15 cellular contexts compared by ENCODE assay signal in genomic region chr3:53747559-53747958, GRCh38.
A peak's percentile ranks its signal among the peaks of the same experiment; 100 is the strongest.
DNase-seq lines count a peak whose midpoint lies in the region; ATAC-seq, FAIRE-seq and TF ChIP-seq lines count a peak whose summit lies in the region.
"Had no signal": no experiment of that assay in that cellular context is flagged by ENCODE, and none has a peak within 500 bp of the region (broad histone marks: within the 10 kb centered on the region; RNA-seq: fewer than 3 reads in every experiment).

No MANE protein-coding gene starts in this region.

- intact Hi-C loops in Right ventricle myocardium inferior (cut with DNase I) (no loop called here), gastrocnemius medialis (cut with DNase I; ENCODE audit: low total_unique reads) (no loop called here)

- no peaks in the 10 kb centered on the region for H3K36me3 Mint-ChIP-seq in neural crest cell (ENCODE audit: low read depth)

- H4K91ac ChIP-seq in H1 (replicated peaks; ENCODE audit: insufficient read length, low read length): peak overlapping the region; percentile 45

- H3K14ac ChIP-seq in H1 (ENCODE audit: insufficient read length): peak overlapping the region; percentile 83

- H3K9me3 Mint-ChIP-seq in neural crest cell: no peaks in the 10 kb centered on the region
- H3K9me3 Mint-ChIP-seq: CD4-positive, alpha-beta T cell had no signal

- CTCF ChIA-PET in H1 (lab: Charles Lee; ENCODE audit: partially characterized antibody): interaction anchor here (1.2 kb wide), 1 partner anchor 19 kb away, joined by 3 read pairs; no protein-coding TSS in a partner anchor

- no peak for TF ChIP-seq EP300 in H1 (IDR thresholded peaks at IDR 0.05; ENCODE audit: borderline replicate concordance in 1 of 2, low read depth in 2 of 2, low read length in 2 of 2)

- FAIRE-seq in H1 (lab: Jason Lieb, UNC): no peak

- no peak for TF ChIP-seq RAD21 in H1 (IDR thresholded peaks at IDR 0.05 in 1 of 2, conservative IDR thresholded peaks at IDR 0.05 in 1 of 2; ENCODE audit: low read depth in 2 of 2, low read length in 2 of 2)

- peak overlapping the region; percentile 41; the same call in 1 of the 2 replicates for H2BK12ac ChIP-seq in H1 (ENCODE audit: low read depth, low read length)

- no peak overlapping the region; the same call in 1 of the 2 replicates for H2AK5ac ChIP-seq in H1 (ENCODE audit: low read depth, low read length)

- no peak overlapping the region for H2AFZ ChIP-seq in H1 (ENCODE audit: low read length)

- H3K4me3 Mint-ChIP-seq in neural crest cell: no peak overlapping the region
- H3K4me3 Mint-ChIP-seq: CD4-positive, alpha-beta T cell had no signal

- no peak overlapping the region for H3K56ac ChIP-seq in H1 (replicated peaks; ENCODE audit: insufficient read length, low read depth, low read length)

- TF ChIP-seq CTCF in right atrium auricular region (IDR thresholded peaks at IDR 0.05): no peak
- TF ChIP-seq CTCF in H1 (IDR thresholded peaks at IDR 0.05; ENCODE audit: control extremely low read depth in 1 of 3, insufficient read depth in 1 of 3, low read depth in 1 of 3, low read length in 3 of 3): no peak
- no peak for TF ChIP-seq CTCF in neural crest cell (conservative IDR thresholded peaks at IDR 0.05)
- no peak for TF ChIP-seq CTCF in BE2C (IDR thresholded peaks at IDR 0.05; ENCODE audit: low read depth, low read length)
- no peak for TF ChIP-seq CTCF in gastrocnemius medialis (IDR thresholded peaks at IDR 0.05 in 4 of 5, conservative IDR thresholded peaks at IDR 0.05 in 1 of 5)

- no peak for ATAC-seq in Right ventricle myocardium inferior
- ATAC-seq in gastrocnemius medialis: no peak
- ATAC-seq: HCT116 had no signal

- H3K9me3 ChIP-seq in right atrium auricular region (no peaks in the 10 kb centered on the region), H1 (ENCODE audit: insufficient read depth in 2 of 2, low read depth in 1 of 2, low read length in 1 of 2) (no peaks in the 10 kb centered on the region), BE2C (no peaks in the 10 kb centered on the region), gastrocnemius medialis (no peaks in the 10 kb centered on the region)

- H3K36me3 ChIP-seq in right atrium auricular region: no peaks in the 10 kb centered on the region
- no peaks in the 10 kb centered on the region for H3K36me3 ChIP-seq in H1 (ENCODE audit: control insufficient read depth in 2 of 4, insufficient read depth in 4 of 4, low read length in 3 of 4)
- no peaks in the 10 kb centered on the region for H3K36me3 ChIP-seq in BE2C
- H3K36me3 ChIP-seq in gastrocnemius medialis: no peaks in the 10 kb centered on the region
- H3K36me3 ChIP-seq: BLaER1 treated with 17β-estradiol and CSF1 and Interleukin-3, amounts not matched to agents 10 nM and 100 nM had no signal

- H2BK5ac ChIP-seq in H1 (ENCODE audit: low read depth, low read length): peak overlapping the region; percentile 90; the same call in 1 of the 2 replicates

- H2BK20ac ChIP-seq in H1 (ENCODE audit: low read length): no peak overlapping the region

- H4K5ac ChIP-seq in H1 (ENCODE audit: insufficient read length, low read depth, low read length): no peak overlapping the region

- peaks cover 3% of the 10 kb centered on the region for H3K27me3 Mint-ChIP-seq in neural crest cell (ENCODE audit: low read depth)

- peak overlapping the region; percentile 21 for H2BK120ac ChIP-seq in H1 (replicated peaks; ENCODE audit: low read depth, low read length)

- H3K4me3 ChIP-seq in right atrium auricular region: no peak overlapping the region
- H3K4me3 ChIP-seq in H1 (ENCODE audit: extremely low read depth in 1 of 4, insufficient read depth in 2 of 4, low read depth in 3 of 4, low read length in 4 of 4): no peak overlapping the region
- H3K4me3 ChIP-seq in BE2C (ENCODE audit: low read depth, low read length): no peak overlapping the region
- no peak overlapping the region for H3K4me3 ChIP-seq in gastrocnemius medialis
- H3K4me3 ChIP-seq: BLaER1 treated with 17β-estradiol and CSF1 and Interleukin-3, amounts not matched to agents 10 nM and 100 nM had no signal

- no peaks in the 10 kb centered on the region for H3K27me3 ChIP-seq in right atrium auricular region
- no peaks in the 10 kb centered on the region; a peak in 3 of 7 replicates for H3K27me3 ChIP-seq in H1 (replicated peaks in 1 of 4; ENCODE audit: control insufficient read depth in 3 of 4, extremely low read depth in 1 of 4, insufficient read depth in 3 of 4, low read length in 3 of 4)
- no peaks in the 10 kb centered on the region for H3K27me3 ChIP-seq in BE2C
- no peaks in the 10 kb centered on the region for H3K27me3 ChIP-seq in gastrocnemius medialis
- H3K27me3 ChIP-seq: BLaER1 treated with 17β-estradiol and CSF1 and Interleukin-3, amounts not matched to agents 10 nM and 100 nM had no signal

- POLR2A ChIA-PET in H1 (lab: Charles Lee; ENCODE audit: partially characterized antibody): no interaction called here

- H3K4me1 ChIP-seq in right atrium auricular region: peaks cover 0 to 4% of the 10 kb centered on the region in 2 donors
- peaks cover 6 to 22% (median 17%) of the 10 kb centered on the region in 4 experiments for H3K4me1 ChIP-seq in H1 (replicated peaks in 1 of 4; ENCODE audit: control insufficient read depth in 3 of 4, insufficient read depth in 4 of 4, low read length in 3 of 4)
- H3K4me1 ChIP-seq in BE2C: no peaks in the 10 kb centered on the region
- no peaks in the 10 kb centered on the region for H3K4me1 ChIP-seq in gastrocnemius medialis

- 87% methylated on average over 4 of the region's 4 CpGs; no CpG with 5 or more reads in 1 of the 2 experiments for whole genome bisulfite sequencing in H1 (ENCODE audit: extremely low coverage in 1 of 2, insufficient coverage in 1 of 2, insufficient read length in 1 of 2, insufficient replicate concordance in 2 of 2, low coverage in 1 of 2, low lambda C conversion rate in 2 of 2, missing lambda C conversion rate in 1 of 2), 2 experiments

- no peaks in the 10 kb centered on the region for H3K79me1 ChIP-seq in H1 (ENCODE audit: low read depth, low read length)

- H3K27ac ChIP-seq in right atrium auricular region (no peak overlapping the region), H1 (ENCODE audit: low read depth, low read length) (no peak overlapping the region), gastrocnemius medialis (no peak overlapping the region)
- H3K27ac ChIP-seq: 22Rv1 had no signal

- in situ Hi-C loops in gastrocnemius medialis (cut with MboI; ENCODE audit: low sequenced_read_pairs in 4 of 4): no loop called here

- no peak overlapping the region for H4K8ac ChIP-seq in H1 (ENCODE audit: extremely low read depth, insufficient read depth, low read length)

- H3K4me1 Mint-ChIP-seq in neural crest cell: no peaks in the 10 kb centered on the region

- no peaks in the 10 kb centered on the region for H3K79me2 ChIP-seq in H1 (ENCODE audit: control insufficient read depth in 1 of 2, insufficient read depth in 2 of 2, low read length in 2 of 2)

- peak overlapping the region; percentile 70 for H3K27ac Mint-ChIP-seq in neural crest cell (ENCODE audit: unreplicated experiment)
- H3K27ac Mint-ChIP-seq: CD4-positive, alpha-beta T cell had no signal

- peak; percentile 9 for DNase-seq in Right ventricle myocardium inferior (ENCODE audit: missing footprints)
- DNase-seq in right atrium auricular region (ENCODE audit: low spot score): no peak
- no peak for DNase-seq in H1 (ENCODE audit: low read depth in 1 of 2, low spot score in 2 of 2)
- no peak for DNase-seq in neural crest cell (ENCODE audit: low read depth, low spot score)
- DNase-seq in NCI-H2081 (lab: John Stamatoyannopoulos, UW): no peak
- no peak for DNase-seq in BE2C
- DNase-seq in gastrocnemius medialis: no peak
- no peak for DNase-seq in nucleus accumbens (lab: John Stamatoyannopoulos, UW)
- DNase-seq: Calu3; CD4-positive, alpha-beta T cell; DMS 273 treated with DMSO at 0.1 percent for 48 hours; IMR-90 had no signal

- no peak overlapping the region for H2BK15ac ChIP-seq in H1 (ENCODE audit: low read length)

- TF ChIP-seq POLR2A in H1 (IDR thresholded peaks at IDR 0.05; ENCODE audit: control extremely low read depth in 1 of 2, low read depth in 2 of 2, low read length in 2 of 2) (no peak), gastrocnemius medialis (IDR thresholded peaks at IDR 0.05) (no peak)

- H3K18ac ChIP-seq in H1 (ENCODE audit: extremely low read depth, low read length): no peak overlapping the region; the same call in 1 of the 2 replicates

- no peak overlapping the region for H3K9ac ChIP-seq in H1 (replicated peaks in 1 of 4; ENCODE audit: extremely low read depth in 1 of 4, low read depth in 3 of 4, low read length in 3 of 4)

- H3K4me2 ChIP-seq in H1 (ENCODE audit: insufficient read depth in 1 of 2, low read depth in 2 of 2, low read length in 2 of 2): peak overlapping the region in 1 of 2 experiments; percentile 56; a peak in 1 of 4 replicates

- H3K23ac ChIP-seq in H1 (ENCODE audit: insufficient read length): no peak overlapping the region

- no peaks in the 10 kb centered on the region for H3K23me2 ChIP-seq in H1 (ENCODE audit: low read depth, low read length)

- no peaks in the 10 kb centered on the region for H4K20me1 ChIP-seq in H1 (replicated peaks in 1 of 2; ENCODE audit: control insufficient read depth in 1 of 2, insufficient read depth in 2 of 2, low read length in 2 of 2)
- H4K20me1 ChIP-seq: BLaER1 treated with 17β-estradiol and CSF1 and Interleukin-3, amounts not matched to agents 10 nM and 100 nM had no signal

- peak overlapping the region; percentile 12 for H3K4ac ChIP-seq in H1 (replicated peaks; ENCODE audit: insufficient read length, low read depth, low read length)

TF ChIP-seq in H1, 55 proteins besides CTCF, POLR2A, EP300 and RAD21:
- TF ChIP-seq SAP30 (IDR thresholded peaks at IDR 0.05; ENCODE audit: insufficient read depth, insufficient replicate concordance, low read length): no peak
- no peak for TF ChIP-seq TCF12 (IDR thresholded peaks at IDR 0.05; ENCODE audit: low read depth, low read length)
- TF ChIP-seq SUZ12 (IDR thresholded peaks at IDR 0.05; ENCODE audit: low read length): no peak
- TF ChIP-seq CHD1 (IDR thresholded peaks at IDR 0.05; ENCODE audit: low read depth, low read length): no peak
- no peak for TF ChIP-seq JUN (IDR thresholded peaks at IDR 0.05; ENCODE audit: low read depth, low read length)
- no peak for TF ChIP-seq KDM4A (IDR thresholded peaks at IDR 0.05; ENCODE audit: low read depth, low read length, severe bottlenecking)
- TF ChIP-seq RFX5 (IDR thresholded peaks at IDR 0.05; ENCODE audit: borderline replicate concordance, low read depth, low read length): no peak
- TF ChIP-seq JUND (IDR thresholded peaks at IDR 0.05; ENCODE audit: low read length): no peak
- TF ChIP-seq SP4 (IDR thresholded peaks at IDR 0.05; ENCODE audit: low read length): no peak
- no peak for TF ChIP-seq BRCA1 (IDR thresholded peaks at IDR 0.05; ENCODE audit: low read depth, low read length)
